Comparison of ENCODE assay signal across 1 cellular context in genomic region chr2:47065771-47066380, GRCh38.
TF ChIP-seq lines count a peak whose summit lies in the region.

No MANE protein-coding gene starts in this region.

TF ChIP-seq in HCT116, 20 proteins besides CTCF, POLR2A, EP300 and RAD21 (continued from another document):
- TF ChIP-seq SIN3A (IDR thresholded peaks at IDR 0.05; ENCODE audit: low read depth) (0 out of 2 replicates have a peak, but pooled peaks have one; percentile 15), CEBPB (IDR thresholded peaks at IDR 0.05; ENCODE audit: low read depth) (no peak), SP1 (IDR thresholded peaks at IDR 0.05; ENCODE audit: low read depth) (peak; percentile 19; the same call in 1 of the 2 replicates), ELF1 (IDR thresholded peaks at IDR 0.05; ENCODE audit: borderline replicate concordance, low read depth) (no peak), EZH2phosphoT487 (IDR thresholded peaks at IDR 0.05; ENCODE audit: borderline replicate concordance) (no peak), YY1 (IDR thresholded peaks at IDR 0.05; ENCODE audit: extremely low read depth, insufficient replicate concordance, low read depth, low read length) (no peak), ZNF274 (IDR thresholded peaks at IDR 0.05; ENCODE audit: low read depth, low read length) (no peak), EGR1 (IDR thresholded peaks at IDR 0.05; ENCODE audit: low read depth) (no peak)
- TF ChIP-seq, protein P1, sequence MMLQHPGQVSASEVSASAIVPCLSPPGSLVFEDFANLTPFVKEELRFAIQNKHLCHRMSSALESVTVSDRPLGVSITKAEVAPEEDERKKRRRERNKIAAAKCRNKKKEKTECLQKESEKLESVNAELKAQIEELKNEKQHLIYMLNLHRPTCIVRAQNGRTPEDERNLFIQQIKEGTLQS (IDR thresholded peaks at IDR 0.05), result no peak
TF ChIP-seq in HCT116: peak in this region for 2.
